ENCODE assay signal across 12 cellular contexts in genomic region chr5:50553560-50553984, GRCh38.
DNase-seq lines count a peak whose midpoint lies in the region; ATAC-seq and TF ChIP-seq lines count a peak whose summit lies in the region.
"Had no signal": no experiment of that assay in that cellular context is flagged by ENCODE, and none has a peak within 500 bp of the region (broad histone marks: within the 10 kb centered on the region; RNA-seq: fewer than 3 reads in every experiment).

No MANE protein-coding gene starts in this region.

- H3K9me2 ChIP-seq in OCI-LY1 (ENCODE audit: low read depth, low read length): no peaks in the 10 kb centered on the region

- no peaks in the 10 kb centered on the region for H3K9me3 ChIP-seq in OCI-LY1 (ENCODE audit: low read length)
- no peaks in the 10 kb centered on the region for H3K9me3 ChIP-seq in fibroblast of lung (ENCODE audit: control insufficient read depth, insufficient read depth, low read depth, low read length)
- no peaks in the 10 kb centered on the region for H3K9me3 ChIP-seq in thyroid gland

- no peaks in the 10 kb centered on the region for H3K9me3 Mint-ChIP-seq in activated naive CD4-positive, alpha-beta T cell treated with anti-CD3 and anti-CD28 coated beads, Interleukin-2, amount 50 U/mL, for 24 hours
- no peaks in the 10 kb centered on the region for H3K9me3 Mint-ChIP-seq in activated naive CD4-positive, alpha-beta T cell treated with anti-CD3 and anti-CD28 coated beads, Interleukin-2, amount 10 ng/mL, durations not matched to agents 7 days and 5 days
- no peaks in the 10 kb centered on the region for H3K9me3 Mint-ChIP-seq in mesothelial cell of epicardium

- no peaks in the 10 kb centered on the region for H3K36me3 ChIP-seq in OCI-LY1 (ENCODE audit: insufficient read depth, low read length)
- H3K36me3 ChIP-seq in fibroblast of lung (ENCODE audit: control insufficient read depth, insufficient read depth, low read length): no peaks in the 10 kb centered on the region
- no peaks in the 10 kb centered on the region for H3K36me3 ChIP-seq in thyroid gland

- no peaks in the 10 kb centered on the region for H3K27me3 Mint-ChIP-seq in activated naive CD4-positive, alpha-beta T cell treated with anti-CD3 and anti-CD28 coated beads, Interleukin-2, amount 50 U/mL, for 24 hours
- no peaks in the 10 kb centered on the region for H3K27me3 Mint-ChIP-seq in activated naive CD4-positive, alpha-beta T cell treated with anti-CD3 and anti-CD28 coated beads, Interleukin-2, amount 10 ng/mL, durations not matched to agents 7 days and 5 days
- no peaks in the 10 kb centered on the region for H3K27me3 Mint-ChIP-seq in mesothelial cell of epicardium (ENCODE audit: low read depth)
- H3K27me3 Mint-ChIP-seq: activated CD4-positive, alpha-beta T cell treated with anti-CD3 and anti-CD28 coated beads, Interleukin-2, amount 10 ng/mL, durations not matched to agents 7 days and 5 days had no signal

- peak overlapping the region; percentile 50 for H3K4me3 ChIP-seq in OCI-LY1 (ENCODE audit: low read depth, low read length, poor library complexity, severe bottlenecking)
- H3K4me3 ChIP-seq in fibroblast of lung (replicated peaks in 1 of 4; ENCODE audit: control extremely low read depth in 1 of 4, insufficient read depth in 1 of 4, low read depth in 3 of 4, low read length in 4 of 4): no peak overlapping the region
- H3K4me3 ChIP-seq in thyroid gland (replicated peaks in 1 of 3): peak overlapping the region in 1 of 3 donors; percentile 31

- H3K4me2 ChIP-seq in OCI-LY1 (ENCODE audit: low read length) (peak overlapping the region; percentile 61), fibroblast of lung (ENCODE audit: extremely low read depth, insufficient read depth, low read length) (no peak overlapping the region)

- H3K79me2 ChIP-seq in OCI-LY1 (ENCODE audit: insufficient read depth, low read length) (no peaks in the 10 kb centered on the region), fibroblast of lung (ENCODE audit: control insufficient read depth, insufficient read depth, low read length) (no peaks in the 10 kb centered on the region)

- H3K36me3 Mint-ChIP-seq in activated naive CD4-positive, alpha-beta T cell treated with anti-CD3 and anti-CD28 coated beads, Interleukin-2, amount 50 U/mL, for 24 hours: no peaks in the 10 kb centered on the region
- no peaks in the 10 kb centered on the region for H3K36me3 Mint-ChIP-seq in activated naive CD4-positive, alpha-beta T cell treated with anti-CD3 and anti-CD28 coated beads, Interleukin-2, amount 10 ng/mL, durations not matched to agents 7 days and 5 days
- no peaks in the 10 kb centered on the region for H3K36me3 Mint-ChIP-seq in mesothelial cell of epicardium

- no peak overlapping the region for H3K4me3 Mint-ChIP-seq in activated naive CD4-positive, alpha-beta T cell treated with anti-CD3 and anti-CD28 coated beads, Interleukin-2, amount 50 U/mL, for 24 hours
- no peak overlapping the region for H3K4me3 Mint-ChIP-seq in activated naive CD4-positive, alpha-beta T cell treated with anti-CD3 and anti-CD28 coated beads, Interleukin-2, amount 10 ng/mL, durations not matched to agents 7 days and 5 days
- H3K4me3 Mint-ChIP-seq in mesothelial cell of epicardium: no peak overlapping the region
- H3K4me3 Mint-ChIP-seq: activated CD4-positive, alpha-beta T cell treated with anti-CD3 and anti-CD28 coated beads, Interleukin-2, amount 10 ng/mL, durations not matched to agents 7 days and 5 days had no signal

- H3K4me1 ChIP-seq in OCI-LY1 (ENCODE audit: insufficient read depth, low read length, severe bottlenecking) (peaks cover 66% of the 10 kb centered on the region), fibroblast of lung (ENCODE audit: control insufficient read depth, extremely low read depth, insufficient read depth, low read length) (no peaks in the 10 kb centered on the region), thyroid gland (peaks cover 7 to 8% of the 10 kb centered on the region in 2 donors)

- H2AFZ ChIP-seq in OCI-LY1 (ENCODE audit: low read length): peak overlapping the region; percentile 80
- H2AFZ ChIP-seq in fibroblast of lung (ENCODE audit: low read length): peak overlapping the region; percentile 43

- H3K27me3 ChIP-seq in OCI-LY1 (ENCODE audit: insufficient read depth, low read length) (no peaks in the 10 kb centered on the region), fibroblast of lung (ENCODE audit: control insufficient read depth, insufficient read depth, low read length) (no peaks in the 10 kb centered on the region), thyroid gland (no peaks in the 10 kb centered on the region)

- no peaks in the 10 kb centered on the region for H3F3A ChIP-seq in OCI-LY1 (ENCODE audit: insufficient read depth, low read length)

- TF ChIP-seq CTCF in OCI-LY1 (IDR thresholded peaks at IDR 0.05; ENCODE audit: low read length) (no peak), fibroblast of lung (conservative IDR thresholded peaks at IDR 0.05 in 1 of 2, IDR thresholded peaks at IDR 0.05 in 1 of 2; ENCODE audit: low read depth in 1 of 2, low read length in 2 of 2) (no peak), thyroid gland (IDR thresholded peaks at IDR 0.05) (no peak), mesothelial cell of epicardium (IDR thresholded peaks at IDR 0.05; ENCODE audit: unreplicated experiment) (no peak)

- H4K20me1 ChIP-seq in OCI-LY1 (ENCODE audit: insufficient read depth, low read length) (no peaks in the 10 kb centered on the region), fibroblast of lung (ENCODE audit: control insufficient read depth, extremely low read depth, insufficient read depth, low read length) (no peaks in the 10 kb centered on the region)

- CTCF ChIA-PET in activated naive CD4-positive, alpha-beta T cell treated with anti-CD3 and anti-CD28 coated beads, Interleukin-2, amount 10 ng/mL, durations not matched to agents 7 days and 5 days (lab: Charles Lee): no interaction called here

- peak overlapping the region; percentile 76 for H3K27ac Mint-ChIP-seq in activated naive CD4-positive, alpha-beta T cell treated with anti-CD3 and anti-CD28 coated beads, Interleukin-2, amount 50 U/mL, for 24 hours
- no peak overlapping the region for H3K27ac Mint-ChIP-seq in activated naive CD4-positive, alpha-beta T cell treated with anti-CD3 and anti-CD28 coated beads, Interleukin-2, amount 10 ng/mL, durations not matched to agents 7 days and 5 days
- H3K27ac Mint-ChIP-seq in mesothelial cell of epicardium: no peak overlapping the region
- H3K27ac Mint-ChIP-seq: activated CD4-positive, alpha-beta T cell treated with anti-CD3 and anti-CD28 coated beads, Interleukin-2, amount 10 ng/mL, durations not matched to agents 7 days and 5 days had no signal

- peaks cover 38% of the 10 kb centered on the region for H3K4me1 Mint-ChIP-seq in activated naive CD4-positive, alpha-beta T cell treated with anti-CD3 and anti-CD28 coated beads, Interleukin-2, amount 50 U/mL, for 24 hours
- peaks cover 14% of the 10 kb centered on the region for H3K4me1 Mint-ChIP-seq in activated naive CD4-positive, alpha-beta T cell treated with anti-CD3 and anti-CD28 coated beads, Interleukin-2, amount 10 ng/mL, durations not matched to agents 7 days and 5 days
- peaks cover 9% of the 10 kb centered on the region for H3K4me1 Mint-ChIP-seq in mesothelial cell of epicardium

- intact Hi-C loops in thyroid gland (cut with DNase I): no loop called here

- WGBS in thyroid gland, 2 donors: 19 to 37% methylated on average over 4 of the region's 4 CpGs

- H3K27ac ChIP-seq in OCI-LY1 (ENCODE audit: low read depth, low read length, poor library complexity, severe bottlenecking): peak overlapping the region; percentile 63
- no peak overlapping the region for H3K27ac ChIP-seq in fibroblast of lung (ENCODE audit: insufficient read depth, low read length)
- no peak overlapping the region for H3K27ac ChIP-seq in thyroid gland

- DNase-seq in activated naive CD4-positive, alpha-beta T cell treated with anti-CD3 and anti-CD28 coated beads, Interleukin-2, amount 10 ng/mL, durations not matched to agents 7 days and 5 days: no peak
- DNase-seq in fibroblast of lung (ENCODE audit: low read depth in 2 of 2) (no peak), thyroid gland (peak; percentile 52 to 64), mesothelial cell of epicardium (ENCODE audit: low spot score in 2 of 2, unreplicated experiment in 2 of 2) (no peak), SW 1271 (lab: John Stamatoyannopoulos, UW) (no peak)
- DNase-seq: activated CD4-positive, alpha-beta T cell treated with anti-CD3 and anti-CD28 coated beads, Interleukin-2, amount 10 ng/mL, durations not matched to agents 7 days and 5 days; erythroblast; kidney glomerular epithelial cell; SIG-M5 had no signal

- ATAC-seq in HG02588 (IDR thresholded peaks at IDR 0.05; ENCODE audit: unreplicated experiment): no peak

- peak in 1 of 2 donors; percentile 12 for TF ChIP-seq POLR2A in thyroid gland (IDR thresholded peaks at IDR 0.05)

- peak overlapping the region; percentile 47 for H3K9ac ChIP-seq in OCI-LY1 (ENCODE audit: low read length)
- H3K9ac ChIP-seq in fibroblast of lung (ENCODE audit: insufficient read depth, low read length): no peak overlapping the region

Comparison
In these comparisons a context has a peak if more than half of its experiments do, and no peak if none do; other contexts are left out.
1. DNase-seq: peak in thyroid gland (2 of 2); none in activated naive CD4-positive, alpha-beta T cell treated with anti-CD3 and anti-CD28 coated beads, Interleukin-2, amount 10 ng/mL, durations not matched to agents 7 days and 5 days (single experiment), fibroblast of lung (0 of 2), mesothelial cell of epicardium (0 of 2) and SW 1271 (0 of 2).